ENCODE assay signal across 24 cellular contexts in genomic region chr13:21150013-21150412, GRCh38. TPM values are rescaled to one million over a fixed set of nuclear protein-coding genes. Genes with fewer than 3 reads are reported as not detected.
A peak's percentile ranks its signal among the peaks of the same experiment; 100 is the strongest.
DNase-seq lines count a peak whose midpoint lies in the region; ATAC-seq lines count a peak whose summit lies in the region.
"Had no signal": no experiment of that assay in that cellular context is flagged by ENCODE, and none has a peak within 500 bp of the region (broad histone marks: within the 10 kb centered on the region; RNA-seq: fewer than 3 reads in every experiment).

No MANE protein-coding gene starts in this region.

- H3K9me3 ChIP-seq in BLaER1 treated with 17β-estradiol and CSF1 and Interleukin-3, amounts not matched to agents 10 nM and 100 nM (replicated peaks in 1 of 11), result no peaks in the 10 kb centered on the region
- H3K9me3 ChIP-seq: gastrocnemius medialis had no signal

- no peak for DNase-seq in activated CD4-positive, alpha-beta T cell treated with anti-CD3 and anti-CD28 coated beads, Interleukin-2, amount 10 ng/mL, durations not matched to agents 24 days and 14 days
- DNase-seq in activated CD4-positive, alpha-beta T cell treated with anti-CD3 and anti-CD28 coated beads, Interleukin-2, amount 50 U/mL, for 4 hours, result no peak
- DNase-seq in NOMO-1 treated with DMSO at 0.1 percent for 48 hours (lab: John Stamatoyannopoulos, UW; ENCODE audit: unreplicated experiment) (peak; percentile 52), fibroblast of gingiva (ENCODE audit: low read depth) (peak; percentile 61), NCI-H446 treated with DMSO at 0.1 percent for 48 hours (lab: John Stamatoyannopoulos, UW) (no peak)
- DNase-seq: ACHN; anterior cingulate cortex; central memory CD4-positive, alpha-beta T cell; effector CD4-positive, alpha-beta T cell; gastrocnemius medialis; KG1; kidney; mammary epithelial cell; naive B cell; NCI-H1092; NCI-H2029; NCI-H446; stimulated activated naive B cell treated with anti-CD40 and anti-IgM and Interleukin-4, amounts not matched to agents 10 μg/mL and 1 μg/mL and 100 μg/mL, for 72 hours had no signal

- H3K4me2 ChIP-seq in BLaER1 treated with 17β-estradiol and CSF1 and Interleukin-3, amounts not matched to agents 10 nM and 100 nM, result peak overlapping the region in 9 of 11 experiments; percentile 0 to 32 (median 14); a peak in 12 of 22 replicates

- H3K9me3 Mint-ChIP-seq in activated CD4-positive, alpha-beta T cell treated with anti-CD3 and anti-CD28 coated beads, Interleukin-2, amount 10 ng/mL, durations not matched to agents 24 days and 14 days, result no peaks in the 10 kb centered on the region
- H3K9me3 Mint-ChIP-seq: activated T-helper 17 cell treated with anti-CD3 and anti-CD28 coated beads, Interleukin-2, amount 50 U/mL, for 72 hours; naive B cell; stimulated activated naive B cell treated with anti-CD40 and anti-IgM and Interleukin-4, amounts not matched to agents 10 μg/mL and 1 μg/mL and 100 μg/mL, for 72 hours had no signal

- peaks cover 7% of the 10 kb centered on the region for H3K4me1 Mint-ChIP-seq in activated CD4-positive, alpha-beta T cell treated with anti-CD3 and anti-CD28 coated beads, Interleukin-2, amount 10 ng/mL, durations not matched to agents 24 days and 14 days

- H3K27me3 ChIP-seq in BLaER1 treated with 17β-estradiol and CSF1 and Interleukin-3, amounts not matched to agents 10 nM and 100 nM, result no peaks in the 10 kb centered on the region
- H3K27me3 ChIP-seq: gastrocnemius medialis had no signal

- peaks cover 27 to 48% (median 34%) of the 10 kb centered on the region in 11 experiments; a peak in 21 of 22 replicates for H4K20me1 ChIP-seq in BLaER1 treated with 17β-estradiol and CSF1 and Interleukin-3, amounts not matched to agents 10 nM and 100 nM

- peaks cover 33% of the 10 kb centered on the region for H3K36me3 Mint-ChIP-seq in activated CD4-positive, alpha-beta T cell treated with anti-CD3 and anti-CD28 coated beads, Interleukin-2, amount 10 ng/mL, durations not matched to agents 24 days and 14 days (ENCODE audit: low read depth)

- H3K4me1 ChIP-seq in BLaER1 treated with 17β-estradiol and CSF1 and Interleukin-3, amounts not matched to agents 10 nM and 100 nM, result peaks cover 11 to 22% (median 17%) of the 10 kb centered on the region in 10 experiments
- H3K4me1 ChIP-seq: parathyroid adenoma had no signal

- intact Hi-C loops in activated CD4-positive, alpha-beta T cell treated with anti-CD3 and anti-CD28 coated beads, Interleukin-2, amount 10 ng/mL, durations not matched to agents 24 days and 14 days (cut with micrococcal nuclease), result no loop called here

- no peaks in the 10 kb centered on the region for H3K27me3 Mint-ChIP-seq in activated CD4-positive, alpha-beta T cell treated with anti-CD3 and anti-CD28 coated beads, Interleukin-2, amount 10 ng/mL, durations not matched to agents 24 days and 14 days
- H3K27me3 Mint-ChIP-seq: activated T-helper 17 cell treated with anti-CD3 and anti-CD28 coated beads, Interleukin-2, amount 50 U/mL, for 72 hours; naive B cell; stimulated activated naive B cell treated with anti-CD40 and anti-IgM and Interleukin-4, amounts not matched to agents 10 μg/mL and 1 μg/mL and 100 μg/mL, for 72 hours had no signal

- H3K4me3 Mint-ChIP-seq in activated CD4-positive, alpha-beta T cell treated with anti-CD3 and anti-CD28 coated beads, Interleukin-2, amount 10 ng/mL, durations not matched to agents 24 days and 14 days, result no peak overlapping the region
- H3K4me3 Mint-ChIP-seq: activated T-helper 17 cell treated with anti-CD3 and anti-CD28 coated beads, Interleukin-2, amount 50 U/mL, for 72 hours; naive B cell; stimulated activated naive B cell treated with anti-CD40 and anti-IgM and Interleukin-4, amounts not matched to agents 10 μg/mL and 1 μg/mL and 100 μg/mL, for 72 hours had no signal

- peaks cover 47 to 74% (median 64%) of the 10 kb centered on the region in 11 experiments for H3K36me3 ChIP-seq in BLaER1 treated with 17β-estradiol and CSF1 and Interleukin-3, amounts not matched to agents 10 nM and 100 nM

- H3K27ac Mint-ChIP-seq in activated CD4-positive, alpha-beta T cell treated with anti-CD3 and anti-CD28 coated beads, Interleukin-2, amount 10 ng/mL, durations not matched to agents 24 days and 14 days, result peak overlapping the region; percentile 23
- H3K27ac Mint-ChIP-seq: activated T-helper 17 cell treated with anti-CD3 and anti-CD28 coated beads, Interleukin-2, amount 50 U/mL, for 72 hours; naive B cell; stimulated activated naive B cell treated with anti-CD40 and anti-IgM and Interleukin-4, amounts not matched to agents 10 μg/mL and 1 μg/mL and 100 μg/mL, for 72 hours had no signal

- no peak overlapping the region for H3K4me3 ChIP-seq in BLaER1 treated with 17β-estradiol and CSF1 and Interleukin-3, amounts not matched to agents 10 nM and 100 nM
- H3K4me3 ChIP-seq: gastrocnemius medialis had no signal

- no peak for ATAC-seq in GM21528 (IDR thresholded peaks at IDR 0.05; ENCODE audit: low FRiP score, unreplicated experiment)
- ATAC-seq in HG03520 (IDR thresholded peaks at IDR 0.05; ENCODE audit: unreplicated experiment), result no peak

- peak overlapping the region in 6 of 11 experiments; percentile 21 to 48 (median 26); a peak in 6 of 22 replicates for H3K27ac ChIP-seq in BLaER1 treated with 17β-estradiol and CSF1 and Interleukin-3, amounts not matched to agents 10 nM and 100 nM
- H3K27ac ChIP-seq: C4-2B, gastrocnemius medialis, parathyroid adenoma had no signal

- no peak overlapping the region for H3K9ac ChIP-seq in BLaER1 treated with 17β-estradiol and CSF1 and Interleukin-3, amounts not matched to agents 10 nM and 100 nM
- H3K9ac ChIP-seq: parathyroid adenoma had no signal

RNA-seq across cellular contexts. Expression of gene SAP18, which starts 10.1 kb away (rescaled TPM):
- 253 and 254 TPM in 2 replicates for total RNA-seq in activated CD4-positive, alpha-beta T cell treated with anti-CD3 and anti-CD28 coated beads, Interleukin-2, amount 10 ng/mL, durations not matched to agents 24 days and 14 days

RNA-seq across cellular contexts. Expression of gene SKA3, which starts 26.3 kb away (rescaled TPM):
- 35.6 and 39.6 TPM in 2 replicates for total RNA-seq in activated CD4-positive, alpha-beta T cell treated with anti-CD3 and anti-CD28 coated beads, Interleukin-2, amount 10 ng/mL, durations not matched to agents 24 days and 14 days

RNA-seq across cellular contexts. Expression of gene MRPL57, which starts 26.4 kb away (rescaled TPM):
- total RNA-seq in activated CD4-positive, alpha-beta T cell treated with anti-CD3 and anti-CD28 coated beads, Interleukin-2, amount 10 ng/mL, durations not matched to agents 24 days and 14 days, result 32.7 and 33.0 TPM in 2 replicates

Comparison
In these comparisons a context has a peak if more than half of its experiments do, and no peak if none do; other contexts are left out.
1. DNase-seq: peak in NOMO-1 treated with DMSO at 0.1 percent for 48 hours (single experiment) and fibroblast of gingiva (single experiment); none in activated CD4-positive, alpha-beta T cell treated with anti-CD3 and anti-CD28 coated beads, Interleukin-2, amount 10 ng/mL, durations not matched to agents 24 days and 14 days (single experiment), activated CD4-positive, alpha-beta T cell treated with anti-CD3 and anti-CD28 coated beads, Interleukin-2, amount 50 U/mL, for 4 hours (0 of 2) and NCI-H446 treated with DMSO at 0.1 percent for 48 hours (single experiment).